In genomic region chr20:57473246-57474042, GRCh38 we compare ENCODE assay signal across 9 cellular contexts. TPM values are rescaled to one million over a fixed set of nuclear protein-coding genes. Genes with fewer than 3 reads are reported as not detected.
DNase-seq lines count a peak whose midpoint lies in the region; ATAC-seq and TF ChIP-seq lines count a peak whose summit lies in the region.
"Had no signal": no experiment of that assay in that cellular context is flagged by ENCODE, and none has a peak within 500 bp of the region (broad histone marks: within the 10 kb centered on the region; RNA-seq: fewer than 3 reads in every experiment).

No MANE protein-coding gene starts in this region.

- H3K9me3 Mint-ChIP-seq in type B pancreatic cell = no peaks in the 10 kb centered on the region
- H3K9me3 Mint-ChIP-seq: neural crest cell had no signal

- H3K4me1 Mint-ChIP-seq in type B pancreatic cell (ENCODE audit: unreplicated experiment) = peaks cover 34% of the 10 kb centered on the region

- H3K27ac Mint-ChIP-seq in type B pancreatic cell = no peak overlapping the region

- H3K27ac ChIP-seq in coronary artery = no peak overlapping the region

- peak; percentile 54 for ATAC-seq in GM21825 (IDR thresholded peaks at IDR 0.05; ENCODE audit: unreplicated experiment)

- DNase-seq in activated T-cell treated with anti-CD3 and anti-CD28 coated beads, Interleukin-2, amount 50 U/mL, for 1 hour = peak; percentile 15
- no peak for DNase-seq in activated T-cell treated with anti-CD3 and anti-CD28 coated beads, Interleukin-2, amount 50 U/mL, for 48 hours
- DNase-seq in NCI-H2107 (lab: John Stamatoyannopoulos, UW) (peak; percentile 74), coronary artery (ENCODE audit: low spot score) (peak; percentile 61), pons (ENCODE audit: low spot score) (peak; percentile 42), type B pancreatic cell (ENCODE audit: extremely low spot score, unreplicated experiment) (no peak), NCI-H2196 treated with DMSO at 0.1 percent for 48 hours (lab: John Stamatoyannopoulos, UW; ENCODE audit: unreplicated experiment) (no peak)

- H3K36me3 Mint-ChIP-seq in type B pancreatic cell = no peaks in the 10 kb centered on the region

- H3K27me3 Mint-ChIP-seq in type B pancreatic cell = peaks cover 16% of the 10 kb centered on the region

- no peak overlapping the region for H3K4me3 Mint-ChIP-seq in type B pancreatic cell
- H3K4me3 Mint-ChIP-seq: neural crest cell had no signal

- TF ChIP-seq CTCF in coronary artery (IDR thresholded peaks at IDR 0.05) (no peak), type B pancreatic cell (conservative IDR thresholded peaks at IDR 0.05) (no peak)

- no peak overlapping the region for H3K4me3 ChIP-seq in coronary artery

RNA-seq across cellular contexts. Expression of gene CTCFL, which starts 51.5 kb away (rescaled TPM):
- 0.07 TPM in 2 replicates for total RNA-seq in type B pancreatic cell (ENCODE audit: low replicate concordance)

Comparison
In these comparisons a context has a peak if more than half of its experiments do, and no peak if none do; other contexts are left out.
1. DNase-seq: peak in activated T-cell treated with anti-CD3 and anti-CD28 coated beads, Interleukin-2, amount 50 U/mL, for 1 hour (single experiment), NCI-H2107 (single experiment), coronary artery (single experiment) and pons (single experiment); none in activated T-cell treated with anti-CD3 and anti-CD28 coated beads, Interleukin-2, amount 50 U/mL, for 48 hours (0 of 2), type B pancreatic cell (single experiment) and NCI-H2196 treated with DMSO at 0.1 percent for 48 hours (single experiment).